8 cellular contexts compared by ENCODE assay signal in the genomic region with DNA sequence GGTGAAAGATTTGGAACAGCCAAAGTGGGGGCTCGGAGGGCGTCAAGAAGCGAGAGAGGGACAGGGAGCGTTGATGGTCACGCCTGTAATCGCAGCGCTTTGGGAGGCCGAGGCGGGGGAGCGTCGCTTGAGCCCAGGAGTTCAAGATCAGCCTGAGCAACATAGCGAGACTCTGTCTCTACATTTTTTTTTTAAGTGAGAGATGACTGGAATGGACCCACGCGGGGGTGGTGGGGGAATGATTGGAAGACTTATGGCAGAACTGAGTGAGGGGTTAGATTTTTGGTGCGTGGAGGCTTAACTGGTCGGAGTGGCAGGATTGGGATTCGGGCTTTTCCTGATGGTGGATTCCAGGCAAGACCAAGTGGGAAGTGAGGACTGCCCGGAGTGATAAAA. TPM values are rescaled to one million over a fixed set of nuclear protein-coding genes. Genes with fewer than 3 reads are reported as not detected.
DNase-seq lines count a peak whose midpoint lies in the region; ATAC-seq and TF ChIP-seq lines count a peak whose summit lies in the region.

No MANE protein-coding gene starts in this region.

- TF ChIP-seq CTCF in OCI-LY7 (conservative IDR thresholded peaks at IDR 0.05; ENCODE audit: low read length) (no peak), endothelial cell (IDR thresholded peaks at IDR 0.05; ENCODE audit: unreplicated experiment) (no peak), nephron (IDR thresholded peaks at IDR 0.05; ENCODE audit: unreplicated experiment in 3 of 3) (no peak)

- ATAC-seq in GM21717 (IDR thresholded peaks at IDR 0.05; ENCODE audit: unreplicated experiment) = no peak
- no peak for ATAC-seq in HG03139 (IDR thresholded peaks at IDR 0.05; ENCODE audit: unreplicated experiment)

- H3K36me3 ChIP-seq in ES-I3 (ENCODE audit: insufficient read depth, low read length) = peaks cover 4% of the 10 kb centered on the region; the same call in 1 of the 2 replicates
- H3K36me3 ChIP-seq in OCI-LY7 (ENCODE audit: insufficient read depth, low read length) = peaks cover 38% of the 10 kb centered on the region

- BruUV-seq in OCI-LY7 (replicated peaks; lab: Mats Ljungman, UMichigan) = no TSS peak

- H3K4me1 ChIP-seq in ES-I3 (ENCODE audit: insufficient read depth, low read length) = peaks cover 7% of the 10 kb centered on the region
- H3K4me1 ChIP-seq in OCI-LY7 (ENCODE audit: insufficient read depth, low read length, poor library complexity, severe bottlenecking) = peaks cover 21% of the 10 kb centered on the region

- no peaks in the 10 kb centered on the region for H3K9me3 ChIP-seq in ES-I3 (ENCODE audit: control insufficient read depth, insufficient read depth, low read length)
- H3K9me3 ChIP-seq in OCI-LY7 (ENCODE audit: low read length) = no peaks in the 10 kb centered on the region

- H3K4me3 Mint-ChIP-seq in endothelial cell (ENCODE audit: unreplicated experiment) = peak overlapping the region; percentile 99
- peak overlapping the region; percentile 96 to 98 (median 97) for H3K4me3 Mint-ChIP-seq in nephron

- H3K27ac ChIP-seq in OCI-LY7 (ENCODE audit: low read depth, low read length, poor library complexity, severe bottlenecking) = peak overlapping the region; percentile 53

- POLR2A ChIA-PET in OCI-LY7 (lab: Charles Lee) = interaction anchor here (0.9 to 1.8 kb wide), 3 partner anchors 12 to 476 kb away, joined by 3 to 9 read pairs (median 5); a partner anchor contains a TSS

- H3K9ac ChIP-seq in ES-I3 (ENCODE audit: low read depth, low read length) = peak overlapping the region; percentile 85

- H3K79me2 ChIP-seq in OCI-LY7 (ENCODE audit: insufficient read depth, low read depth, low read length) = peaks cover 32% of the 10 kb centered on the region

- peaks cover 4% of the 10 kb centered on the region; the same call in 1 of the 2 replicates for H4K20me1 ChIP-seq in OCI-LY7 (ENCODE audit: insufficient read depth, low read length)

- H3K27ac Mint-ChIP-seq in endothelial cell (ENCODE audit: unreplicated experiment) (peak overlapping the region; percentile 95), nephron (peak overlapping the region; percentile 84 to 96 (median 93))

- H3K4me3 ChIP-seq in OCI-LY7 (ENCODE audit: low read depth, low read length, poor library complexity, severe bottlenecking) = peak overlapping the region; percentile 84

- H3K9me2 ChIP-seq in OCI-LY7 (ENCODE audit: insufficient read depth, low read length) = no peaks in the 10 kb centered on the region

- H3K4me1 Mint-ChIP-seq in endothelial cell (ENCODE audit: unreplicated experiment) = peaks cover 22% of the 10 kb centered on the region
- peaks cover 23% of the 10 kb centered on the region for H3K4me1 Mint-ChIP-seq in nephron

- H3K36me3 Mint-ChIP-seq in endothelial cell (ENCODE audit: low read depth, unreplicated experiment) (peaks cover 5% of the 10 kb centered on the region), nephron (ENCODE audit: low read depth) (peaks cover 18% of the 10 kb centered on the region)

- peak overlapping the region; percentile 51; the same call in 1 of the 2 replicates for H2AFZ ChIP-seq in OCI-LY7 (ENCODE audit: low read length)

- H3K4me2 ChIP-seq in OCI-LY7 (ENCODE audit: low read length) = peak overlapping the region; percentile 91

- H3K27me3 Mint-ChIP-seq in endothelial cell (ENCODE audit: unreplicated experiment) (peaks cover 4% of the 10 kb centered on the region), nephron (ENCODE audit: low read depth) (no peaks in the 10 kb centered on the region)

- DNase-seq in OCI-LY7 (ENCODE audit: low spot score) (no peak), endothelial cell (ENCODE audit: low spot score) (no peak), NCI-H2107 treated with DMSO at 0.1 percent for 48 hours (lab: John Stamatoyannopoulos, UW; ENCODE audit: unreplicated experiment) (no peak), cerebellar cortex (ENCODE audit: low spot score) (no peak)

- no peaks in the 10 kb centered on the region for H3K9me3 Mint-ChIP-seq in endothelial cell (ENCODE audit: unreplicated experiment)
- no peaks in the 10 kb centered on the region for H3K9me3 Mint-ChIP-seq in nephron

- CTCF ChIA-PET in OCI-LY7 (lab: Charles Lee; ENCODE audit: unreplicated experiment) = no interaction called here

- intact Hi-C loops in OCI-LY7 (cut with micrococcal nuclease; ENCODE audit: unreplicated experiment) = loop anchor here (2.0 kb wide), 2 partner anchors 14 to 28 kb away; a partner anchor contains a TSS

RNA-seq across cellular contexts. Expression of a gene that starts 0.7 kb away (rescaled TPM):
- total RNA-seq in OCI-LY7 (2014; rRNA removed; shearing (Covaris generic)) = 224 and 238 TPM in 2 replicates
- total RNA-seq in OCI-LY7 (2022) = 158 and 169 TPM in 2 replicates
- 137 TPM for total RNA-seq in endothelial cell (ENCODE audit: unreplicated experiment)

RNA-seq across cellular contexts. Expression of a gene that starts 12.7 kb away (rescaled TPM):
- total RNA-seq in OCI-LY7 (2014; rRNA removed; shearing (Covaris generic)) = not detected in 2 replicates
- 0.74 TPM in 1 of 2 replicates, not detected in the other for total RNA-seq in OCI-LY7 (2022)
- total RNA-seq in endothelial cell (ENCODE audit: unreplicated experiment) = 0.74 TPM

RNA-seq across cellular contexts. Expression of a gene that starts 13.4 kb away (rescaled TPM):
- 0.09 and 1.0 TPM in 2 replicates for total RNA-seq in OCI-LY7 (2014; rRNA removed; shearing (Covaris generic))
- 2.1 and 3.0 TPM in 2 replicates for total RNA-seq in OCI-LY7 (2022)
- 3.2 TPM for total RNA-seq in endothelial cell (ENCODE audit: unreplicated experiment)

RNA-seq across cellular contexts. Expression of a gene that starts 27.8 kb away (rescaled TPM):
- total RNA-seq in OCI-LY7 (2014; rRNA removed; shearing (Covaris generic)) = 21.9 and 32.8 TPM in 2 replicates
- total RNA-seq in OCI-LY7 (2022) (30.4 and 31.1 TPM in 2 replicates), endothelial cell (ENCODE audit: unreplicated experiment) (10.6 TPM)

RNA-seq across cellular contexts. Expression of a gene that starts 39.5 kb away (rescaled TPM):
- 1.9 and 4.3 TPM in 2 replicates for total RNA-seq in OCI-LY7 (2014; rRNA removed; shearing (Covaris generic))
- total RNA-seq in OCI-LY7 (2022) (8.3 and 9.4 TPM in 2 replicates), endothelial cell (ENCODE audit: unreplicated experiment) (3.2 TPM)
